In genomic region chr6:132513821-132514545, GRCh38 we compare ENCODE assay signal across 8 cellular contexts. TPM values are rescaled to one million over a fixed set of nuclear protein-coding genes. Genes with fewer than 3 reads are reported as not detected.
DNase-seq lines count a peak whose midpoint lies in the region; ATAC-seq, FAIRE-seq and TF ChIP-seq lines count a peak whose summit lies in the region.

No MANE protein-coding gene starts in this region.

- dilution Hi-C loops in endothelial cell of umbilical vein (cut with MboI; ENCODE audit: extremely low pct_ligation_motif_present, low sequenced_read_pairs) = no loop called here

- no peak for TF ChIP-seq CTCF in PC-9 (conservative IDR thresholded peaks at IDR 0.05)
- TF ChIP-seq CTCF in endothelial cell of umbilical vein (IDR thresholded peaks at IDR 0.05; ENCODE audit: extremely low read depth in 1 of 2, insufficient read depth in 1 of 2, low read depth in 1 of 2, low read length in 2 of 2) = no peak

- no peaks in the 10 kb centered on the region for H3K9me2 ChIP-seq in PC-9 (ENCODE audit: insufficient read depth)

- CTCF ChIA-PET in PC-9 (lab: Charles Lee) = no interaction called here
- CTCF ChIA-PET in endothelial cell of umbilical vein (lab: Charles Lee) = interaction anchor here (1.1 to 1.7 kb wide), 6 partner anchors 11 to 284 kb away, joined by 3 to 19 read pairs (median 5); partner anchors contain the start of gene SLC18B1

- POLR2A ChIA-PET in PC-9 (lab: Charles Lee; ENCODE audit: unreplicated experiment) (no interaction called here), endothelial cell of umbilical vein (lab: Charles Lee) (no interaction called here)

- no peaks in the 10 kb centered on the region for H3K9me3 ChIP-seq in PC-9 (ENCODE audit: insufficient read depth, low read depth)
- no peaks in the 10 kb centered on the region for H3K9me3 ChIP-seq in endothelial cell of umbilical vein (replicated peaks; ENCODE audit: control insufficient read depth, insufficient read depth, low read length)

- H3K79me2 ChIP-seq in PC-9 (ENCODE audit: low read depth) = peaks cover 33% of the 10 kb centered on the region
- H3K79me2 ChIP-seq in endothelial cell of umbilical vein (ENCODE audit: control insufficient read depth, insufficient read depth, low read length) = peaks cover 36% of the 10 kb centered on the region

- H2AFZ ChIP-seq in PC-9 (peak overlapping the region; percentile 80; the same call in 1 of the 2 replicates), endothelial cell of umbilical vein (ENCODE audit: low read depth, low read length) (no peak overlapping the region)

- H3K27me3 ChIP-seq in PC-9 (ENCODE audit: insufficient read depth, low read depth) = no peaks in the 10 kb centered on the region
- peaks cover 6 to 26% of the 10 kb centered on the region in 2 experiments for H3K27me3 ChIP-seq in endothelial cell of umbilical vein (ENCODE audit: control insufficient read depth in 2 of 2, insufficient read depth in 2 of 2, low read length in 2 of 2)

- no TSS peak for BruUV-seq in PC-9 (replicated peaks; lab: Mats Ljungman, UMichigan)
- no TSS peak for BruUV-seq in endothelial cell of umbilical vein (replicated peaks; lab: Mats Ljungman, UMichigan)

- TF ChIP-seq POLR2A in endothelial cell of umbilical vein (IDR thresholded peaks at IDR 0.05; ENCODE audit: low read depth, low read length) = no peak

- ATAC-seq in HG03521 (IDR thresholded peaks at IDR 0.05; ENCODE audit: unreplicated experiment) = no peak
- ATAC-seq in GM18520 (IDR thresholded peaks at IDR 0.05; ENCODE audit: unreplicated experiment) = no peak

- H3K9ac ChIP-seq in endothelial cell of umbilical vein (replicated peaks; ENCODE audit: extremely low read depth, insufficient read depth, low read length) = no peak overlapping the region

- H3K4me1 ChIP-seq in PC-9 (replicated peaks; ENCODE audit: insufficient read depth) (peaks cover 28% of the 10 kb centered on the region), endothelial cell of umbilical vein (ENCODE audit: control insufficient read depth, extremely low read depth, insufficient read depth, low read length) (peaks cover 26% of the 10 kb centered on the region)

- peaks cover 11% of the 10 kb centered on the region; the same call in 1 of the 2 replicates for H3F3A ChIP-seq in PC-9 (ENCODE audit: insufficient read depth, low read depth)

- peak overlapping the region; percentile 88 for H3K4me2 ChIP-seq in PC-9
- peak overlapping the region; percentile 100 for H3K4me2 ChIP-seq in endothelial cell of umbilical vein (ENCODE audit: insufficient read depth, low read length)

- peak overlapping the region; percentile 63 for H3K27ac ChIP-seq in PC-9
- H3K27ac ChIP-seq in endothelial cell of umbilical vein (ENCODE audit: insufficient read depth, low read depth, low read length) = no peak overlapping the region

- intact Hi-C loops in PC-9 (cut with micrococcal nuclease; ENCODE audit: unreplicated experiment) (loop anchor here (2.0 to 5.0 kb wide), 4 partner anchors 153 to 559 kb away; partner anchors contain the start of genes RPS12 and SLC18B1), endothelial cell of umbilical vein (cut with micrococcal nuclease) (loop anchor here (5.0 kb wide), 1 partner anchor 298 kb away; the partner anchor contains the start of gene RPS12)

- no peaks in the 10 kb centered on the region for H3K9me1 ChIP-seq in endothelial cell of umbilical vein (replicated peaks; ENCODE audit: control insufficient read depth, extremely low read depth, insufficient read depth, low read length)

- H3K36me3 ChIP-seq in PC-9 (ENCODE audit: low read depth) (no peaks in the 10 kb centered on the region), endothelial cell of umbilical vein (ENCODE audit: control insufficient read depth in 2 of 2, extremely low read depth in 1 of 2, insufficient read depth in 2 of 2, low read length in 2 of 2) (no peaks in the 10 kb centered on the region)

- in situ Hi-C loops in G401 (cut with HindIII; ENCODE audit: low sequenced_read_pairs) = no loop called here

- H4K20me1 ChIP-seq in PC-9 (ENCODE audit: insufficient read depth) (no peaks in the 10 kb centered on the region), endothelial cell of umbilical vein (replicated peaks; ENCODE audit: control insufficient read depth, extremely low read depth, insufficient read depth, low read length) (no peaks in the 10 kb centered on the region)

- DNase-seq in G401 (ENCODE audit: low spot score) = peak; percentile 50
- DNase-seq in PC-9 = no peak
- DNase-seq in endothelial cell of umbilical vein (ENCODE audit: low read depth, low spot score) = no peak
- DNase-seq in renal cortical epithelial cell (ENCODE audit: low read depth) = peak; percentile 28
- DNase-seq in NCI-H187 treated with DMSO at 0.1 percent for 48 hours (lab: John Stamatoyannopoulos, UW) = no peak
- DNase-seq in putamen (ENCODE audit: low spot score) = no peak

- FAIRE-seq in endothelial cell of umbilical vein (lab: Jason Lieb, UNC) = no peak

- H3K4me3 ChIP-seq in PC-9 (peak overlapping the region; percentile 71), endothelial cell of umbilical vein (replicated peaks in 1 of 3; ENCODE audit: insufficient read depth in 1 of 3, low read depth in 1 of 3, low read length in 3 of 3) (no peak overlapping the region)

TF ChIP-seq in endothelial cell of umbilical vein, 7 proteins besides CTCF, POLR2A, EP300 and RAD21:
- TF ChIP-seq POLR2AphosphoS5 (IDR thresholded peaks at IDR 0.05; ENCODE audit: insufficient read depth, low read depth, low read length) = no peak
- no peak for TF ChIP-seq FOS (IDR thresholded peaks at IDR 0.05; ENCODE audit: borderline replicate concordance, insufficient read depth, low read length)
- no peak for TF ChIP-seq MYC (IDR thresholded peaks at IDR 0.05; ENCODE audit: low read depth, low read length)
- no peak for TF ChIP-seq MAX (IDR thresholded peaks at IDR 0.05; ENCODE audit: insufficient read depth, insufficient read length)
- no peak for TF ChIP-seq GATA2 (IDR thresholded peaks at IDR 0.05; ENCODE audit: insufficient read depth, insufficient read length, low read depth, low read length)
- TF ChIP-seq EZH2 (IDR thresholded peaks at IDR 0.05; ENCODE audit: borderline replicate concordance, low read depth, low read length, severe bottlenecking) = no peak
- TF ChIP-seq JUN (IDR thresholded peaks at IDR 0.05; ENCODE audit: borderline replicate concordance, insufficient read depth, insufficient read length, low read depth) = no peak

RNA-seq across cellular contexts. Expression of gene STX7, which starts 1.1 kb away (rescaled TPM):
- total RNA-seq in G401 (2014; rRNA removed; shearing (Covaris generic)) = 1.4 and 3.5 TPM in 2 replicates
- 33.3 and 40.7 TPM in 2 replicates for total RNA-seq in PC-9 (2021)
- 42.5 and 45.5 TPM in 2 replicates for total RNA-seq in endothelial cell of umbilical vein
- polyA plus RNA-seq in endothelial cell of umbilical vein = 9.2 and 13.4 TPM in 2 replicates
- 23.1 and 24.0 TPM in 2 replicates for polyA plus RNA-seq in endothelial cell of umbilical vein (2011; cell fraction: cytosol; rRNA removed)
- 25.6 and 31.9 TPM in 2 replicates for polyA plus RNA-seq in endothelial cell of umbilical vein (2011; cell fraction: nucleus; rRNA removed)
- 39.9 and 43.9 TPM in 2 replicates for polyA plus RNA-seq in endothelial cell of umbilical vein (2012)
- 39.6 and 39.8 TPM in 2 replicates for polyA minus RNA-seq in endothelial cell of umbilical vein
- 5.1 TPM for polyA minus RNA-seq in endothelial cell of umbilical vein (2011; cell fraction: cytosol; rRNA and poly(A)+ RNA removed)
- polyA minus RNA-seq in endothelial cell of umbilical vein (2011; cell fraction: nucleus; rRNA and poly(A)+ RNA removed) = 29.2 and 38.3 TPM in 2 replicates
- total RNA-seq in renal cortical epithelial cell = 51.9 and 65.7 TPM in 2 replicates

RNA-seq across cellular contexts. Expression of gene TAAR9, which starts 24.1 kb away (rescaled TPM):
- not detected in 2 replicates for total RNA-seq in G401 (2014; rRNA removed; shearing (Covaris generic))
- total RNA-seq in PC-9 (2021) (not detected in 2 replicates), endothelial cell of umbilical vein (not detected in 2 replicates), renal cortical epithelial cell (not detected in 2 replicates)
- not detected in 2 replicates for polyA plus RNA-seq in endothelial cell of umbilical vein
- not detected in 2 replicates for polyA plus RNA-seq in endothelial cell of umbilical vein (2011; cell fraction: cytosol; rRNA removed)
- polyA plus RNA-seq in endothelial cell of umbilical vein (2011; cell fraction: nucleus; rRNA removed) = not detected in 2 replicates
- not detected in 2 replicates for polyA plus RNA-seq in endothelial cell of umbilical vein (2012)
- polyA minus RNA-seq in endothelial cell of umbilical vein = not detected in 2 replicates
- not detected for polyA minus RNA-seq in endothelial cell of umbilical vein (2011; cell fraction: cytosol; rRNA and poly(A)+ RNA removed)
- not detected in 2 replicates for polyA minus RNA-seq in endothelial cell of umbilical vein (2011; cell fraction: nucleus; rRNA and poly(A)+ RNA removed)

RNA-seq across cellular contexts. Expression of gene TAAR8, which starts 38.5 kb away (rescaled TPM):
- not detected in 2 replicates for total RNA-seq in G401 (2014; rRNA removed; shearing (Covaris generic))
- total RNA-seq in PC-9 (2021) = not detected in 2 replicates
- not detected in 2 replicates for total RNA-seq in endothelial cell of umbilical vein
- polyA plus RNA-seq in endothelial cell of umbilical vein = not detected in 2 replicates
- not detected in 2 replicates for polyA plus RNA-seq in endothelial cell of umbilical vein (2011; cell fraction: cytosol; rRNA removed)
- polyA plus RNA-seq in endothelial cell of umbilical vein (2011; cell fraction: nucleus; rRNA removed) = not detected in 2 replicates
- not detected in 2 replicates for polyA plus RNA-seq in endothelial cell of umbilical vein (2012)
- not detected in 2 replicates for polyA minus RNA-seq in endothelial cell of umbilical vein
- polyA minus RNA-seq in endothelial cell of umbilical vein (2011; cell fraction: cytosol; rRNA and poly(A)+ RNA removed) = not detected
- polyA minus RNA-seq in endothelial cell of umbilical vein (2011; cell fraction: nucleus; rRNA and poly(A)+ RNA removed) = not detected in 2 replicates
- not detected in 2 replicates for total RNA-seq in renal cortical epithelial cell

RNA-seq across cellular contexts. Expression of gene TAAR6, which starts 56.1 kb away (rescaled TPM):
- total RNA-seq in G401 (2014; rRNA removed; shearing (Covaris generic)) = not detected in 2 replicates
- not detected in 2 replicates for total RNA-seq in PC-9 (2021)
- not detected in 2 replicates for total RNA-seq in endothelial cell of umbilical vein
- polyA plus RNA-seq in endothelial cell of umbilical vein = not detected in 2 replicates
- polyA plus RNA-seq in endothelial cell of umbilical vein (2011; cell fraction: cytosol; rRNA removed) = not detected in 2 replicates
- polyA plus RNA-seq in endothelial cell of umbilical vein (2011; cell fraction: nucleus; rRNA removed) = not detected in 2 replicates
- polyA plus RNA-seq in endothelial cell of umbilical vein (2012) = not detected in 2 replicates
- not detected in 2 replicates for polyA minus RNA-seq in endothelial cell of umbilical vein
- polyA minus RNA-seq in endothelial cell of umbilical vein (2011; cell fraction: cytosol; rRNA and poly(A)+ RNA removed) = not detected
- polyA minus RNA-seq in endothelial cell of umbilical vein (2011; cell fraction: nucleus; rRNA and poly(A)+ RNA removed) = not detected in 2 replicates
- total RNA-seq in renal cortical epithelial cell = not detected in 2 replicates

Comparison
In these comparisons a context has a peak if more than half of its experiments do, and no peak if none do; other contexts are left out.
1. DNase-seq: peak in G401 (single experiment) and renal cortical epithelial cell (single experiment); none in PC-9 (0 of 2), endothelial cell of umbilical vein (single experiment), NCI-H187 treated with DMSO at 0.1 percent for 48 hours (single experiment) and putamen (single experiment).